In the genomic region with DNA sequence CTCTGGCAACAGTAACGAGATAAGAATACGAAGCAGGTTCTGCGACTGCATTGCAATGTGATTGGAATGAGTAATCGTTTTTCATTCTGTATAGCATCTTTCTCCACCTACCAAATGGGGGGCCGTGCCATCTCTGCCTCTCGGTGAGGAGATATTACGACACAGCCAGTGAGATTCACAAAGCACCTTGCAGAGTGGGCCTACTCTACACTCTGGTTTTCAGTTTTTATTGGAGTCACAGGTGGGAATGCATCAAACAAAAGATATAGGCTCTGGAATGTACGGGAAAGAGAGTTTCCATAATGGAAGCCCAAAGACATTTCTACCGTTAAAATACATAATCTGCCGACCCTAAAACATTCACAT, we compare ENCODE assay signal across 8 cellular contexts. TPM values are rescaled to one million over a fixed set of nuclear protein-coding genes. Genes with fewer than 3 reads are reported as not detected.
DNase-seq lines count a peak whose midpoint lies in the region; ATAC-seq and FAIRE-seq lines count a peak whose summit lies in the region.

No MANE protein-coding gene starts in this region.

- no peak for FAIRE-seq in frontal cortex (lab: Jason Lieb, UNC)
- FAIRE-seq in small intestine (lab: Jason Lieb, UNC): no peak

- H3K4me1 ChIP-seq in rectal smooth muscle tissue (ENCODE audit: control insufficient read depth, insufficient read depth, low read length): peaks cover 10% of the 10 kb centered on the region
- H3K4me1 ChIP-seq in small intestine (ENCODE audit: control insufficient read depth in 2 of 2, insufficient read depth in 1 of 2, low read depth in 1 of 2, low read length in 1 of 2): no peaks in the 10 kb centered on the region

- H3K36me3 ChIP-seq in rectal smooth muscle tissue (ENCODE audit: control insufficient read depth, insufficient read depth, low read length) (no peaks in the 10 kb centered on the region), small intestine (ENCODE audit: control insufficient read depth in 2 of 2, insufficient read depth in 2 of 2, low read length in 2 of 2) (no peaks in the 10 kb centered on the region)

- DNase-seq in ELR (ENCODE audit: low read depth) (peak; percentile 44), HuH-7 (ENCODE audit: low spot score) (peak; percentile 72), frontal cortex (ENCODE audit: low spot score in 2 of 2) (peak; percentile 40 to 47), cortex of kidney (lab: John Stamatoyannopoulos, UW) (no peak), small intestine (no peak)
- DNase-seq in activated CD8-positive, alpha-beta memory T cell treated with anti-CD3 and anti-CD28 coated beads, Interleukin-2, amount 50 U/mL, for 48 hours: peak; percentile 62

- no peak overlapping the region for H3K9ac ChIP-seq in rectal smooth muscle tissue (ENCODE audit: low read length)

- H3K27me3 ChIP-seq in rectal smooth muscle tissue (ENCODE audit: control insufficient read depth, insufficient read depth, low read length): no peaks in the 10 kb centered on the region
- H3K27me3 ChIP-seq in small intestine (ENCODE audit: control insufficient read depth in 2 of 2, insufficient read depth in 2 of 2, low read length in 2 of 2): no peaks in the 10 kb centered on the region

- ATAC-seq in HG03159 (IDR thresholded peaks at IDR 0.05; ENCODE audit: unreplicated experiment): no peak

- 6 to 11% (median 10%) methylated on average over 10 of the region's 10 CpGs for WGBS in small intestine, 3 donors

- H3K9me3 ChIP-seq in small intestine (ENCODE audit: control insufficient read depth, low read depth): no peaks in the 10 kb centered on the region

- H3K27ac ChIP-seq in rectal smooth muscle tissue (ENCODE audit: low read depth, low read length): peak overlapping the region; percentile 58
- H3K27ac ChIP-seq in small intestine (ENCODE audit: low read depth in 1 of 2, low read length in 1 of 2): peak overlapping the region in 1 of 2 donors; percentile 95

- H3K4me3 ChIP-seq in rectal smooth muscle tissue (ENCODE audit: low read length) (peak overlapping the region; percentile 77), small intestine (ENCODE audit: low read depth in 1 of 2, low read length in 2 of 2) (no peak overlapping the region)

RNA-seq across cellular contexts. Expression of a gene that starts 0.5 kb away (rescaled TPM):
- total RNA-seq in frontal cortex: 239 TPM
- polyA plus RNA-seq in small intestine: 10 to 100 TPM; 27.3 to 93.0 (median 46.1) TPM

RNA-seq across cellular contexts. Expression of a gene that starts 9.6 kb away (rescaled TPM):
- total RNA-seq in frontal cortex: 21.6 TPM
- 10 to 100 TPM in 1 of 3 donors, 1 to 10 TPM in 2; 4.6 to 11.6 (median 7.2) TPM for polyA plus RNA-seq in small intestine

Comparison
In these comparisons a context has a peak if more than half of its experiments do, and no peak if none do; other contexts are left out.
1. DNase-seq: peak in ELR (single experiment), HuH-7 (single experiment), activated CD8-positive, alpha-beta memory T cell treated with anti-CD3 and anti-CD28 coated beads, Interleukin-2, amount 50 U/mL, for 48 hours (single experiment) and frontal cortex (2 of 2); none in cortex of kidney (single experiment) and small intestine (single experiment).